In genomic region chr18:26356045-26356785, GRCh38 we compare ENCODE assay signal across 12 cellular contexts.
A peak's percentile ranks its signal among the peaks of the same experiment; 100 is the strongest.
DNase-seq lines count a peak whose midpoint lies in the region; ATAC-seq, FAIRE-seq and TF ChIP-seq lines count a peak whose summit lies in the region.
"Had no signal": no experiment of that assay in that cellular context is flagged by ENCODE, and none has a peak within 500 bp of the region (broad histone marks: within the 10 kb centered on the region; RNA-seq: fewer than 3 reads in every experiment).

No MANE protein-coding gene starts in this region.

- FAIRE-seq in D721Med (lab: Jason Lieb, UNC), result no peak

- H3K9me3 Mint-ChIP-seq in activated CD8-positive, alpha-beta T cell treated with anti-CD3 and anti-CD28 coated beads, Interleukin-2, amount 10 ng/mL, durations not matched to agents 7 days and 5 days (ENCODE audit: insufficient read depth), result peaks cover 2% of the 10 kb centered on the region

- POLR2A ChIA-PET in GM10248 (lab: Yijun Ruan, JAX), result no interaction called here
- POLR2A ChIA-PET in activated CD8-positive, alpha-beta T cell treated with anti-CD3 and anti-CD28 coated beads, Interleukin-2, amount 10 ng/mL, durations not matched to agents 7 days and 5 days (lab: Charles Lee), result no interaction called here

- DNase-seq in GM10248 (ENCODE audit: extremely low spot score) (peak; percentile 12), D721Med (ENCODE audit: insufficient read length, low spot score) (no peak), DMS53 (lab: John Stamatoyannopoulos, UW) (no peak)
- DNase-seq in activated CD8-positive, alpha-beta T cell treated with anti-CD3 and anti-CD28 coated beads, Interleukin-2, amount 10 ng/mL, durations not matched to agents 7 days and 5 days, result no peak
- DNase-seq: activated CD4-positive, CD25-positive, alpha-beta regulatory T cell treated with anti-CD3 and anti-CD28 coated beads, Interleukin-2, amount 50 U/mL, for 72 hours; aorta; IMR-90; NCI-H2029 had no signal

- ATAC-seq in GM19043 (IDR thresholded peaks at IDR 0.05; ENCODE audit: low read depth, unreplicated experiment), result peak; percentile 56
- peak; percentile 54 for ATAC-seq in GM21825 (IDR thresholded peaks at IDR 0.05; ENCODE audit: unreplicated experiment)
- ATAC-seq in HG03342 (IDR thresholded peaks at IDR 0.05; ENCODE audit: unreplicated experiment), result peak; percentile 67
- no peak for ATAC-seq in activated CD4-positive, CD25-positive, alpha-beta regulatory T cell treated with anti-CD3 and anti-CD28 coated beads, Interleukin-2, amount 50 U/mL, for 24 hours
- no peak for ATAC-seq in activated CD8-positive, alpha-beta T cell treated with anti-CD3 and anti-CD28 coated beads, Interleukin-2, amount 10 ng/mL, durations not matched to agents 7 days and 5 days

- H3K27ac Mint-ChIP-seq in activated CD8-positive, alpha-beta T cell treated with anti-CD3 and anti-CD28 coated beads, Interleukin-2, amount 10 ng/mL, durations not matched to agents 7 days and 5 days, result no peak overlapping the region

- CTCF ChIA-PET in GM10248 (lab: Yijun Ruan, JAX), result interaction anchor here (0.9 to 1.8 kb wide), 2 partner anchors 20 to 27 kb away, joined by 3 to 4 read pairs; no protein-coding TSS in a partner anchor
- CTCF ChIA-PET in activated CD8-positive, alpha-beta T cell treated with anti-CD3 and anti-CD28 coated beads, Interleukin-2, amount 10 ng/mL, durations not matched to agents 7 days and 5 days (lab: Charles Lee), result interaction anchor here (0.7 kb wide), 1 partner anchor 110 kb away, joined by 3 read pairs; no protein-coding TSS in a partner anchor

- H3K4me3 Mint-ChIP-seq in activated CD8-positive, alpha-beta T cell treated with anti-CD3 and anti-CD28 coated beads, Interleukin-2, amount 10 ng/mL, durations not matched to agents 7 days and 5 days, result no peak overlapping the region

- H3K27me3 Mint-ChIP-seq in activated CD8-positive, alpha-beta T cell treated with anti-CD3 and anti-CD28 coated beads, Interleukin-2, amount 10 ng/mL, durations not matched to agents 7 days and 5 days (ENCODE audit: low read depth), result no peaks in the 10 kb centered on the region

- peaks cover 10% of the 10 kb centered on the region for H3K36me3 Mint-ChIP-seq in activated CD8-positive, alpha-beta T cell treated with anti-CD3 and anti-CD28 coated beads, Interleukin-2, amount 10 ng/mL, durations not matched to agents 7 days and 5 days (ENCODE audit: low read depth)

- TF ChIP-seq CTCF in GM10248 (IDR thresholded peaks at IDR 0.05; ENCODE audit: control extremely low read depth, extremely low read depth, low read depth, missing control alignments) (no peak), D721Med (IDR thresholded peaks at IDR 0.05; ENCODE audit: insufficient read depth, missing control alignments) (no peak)

- H3K4me1 Mint-ChIP-seq in activated CD8-positive, alpha-beta T cell treated with anti-CD3 and anti-CD28 coated beads, Interleukin-2, amount 10 ng/mL, durations not matched to agents 7 days and 5 days (ENCODE audit: low read depth), result no peaks in the 10 kb centered on the region

Comparison
In these comparisons a context has a peak if more than half of its experiments do, and no peak if none do; other contexts are left out.
1. ATAC-seq: peak in GM19043 (single experiment), GM21825 (single experiment) and HG03342 (single experiment); none in activated CD4-positive, CD25-positive, alpha-beta regulatory T cell treated with anti-CD3 and anti-CD28 coated beads, Interleukin-2, amount 50 U/mL, for 24 hours (0 of 2) and activated CD8-positive, alpha-beta T cell treated with anti-CD3 and anti-CD28 coated beads, Interleukin-2, amount 10 ng/mL, durations not matched to agents 7 days and 5 days (single experiment).